Comparison of ENCODE assay signal across 1 cellular context in the genomic region with DNA sequence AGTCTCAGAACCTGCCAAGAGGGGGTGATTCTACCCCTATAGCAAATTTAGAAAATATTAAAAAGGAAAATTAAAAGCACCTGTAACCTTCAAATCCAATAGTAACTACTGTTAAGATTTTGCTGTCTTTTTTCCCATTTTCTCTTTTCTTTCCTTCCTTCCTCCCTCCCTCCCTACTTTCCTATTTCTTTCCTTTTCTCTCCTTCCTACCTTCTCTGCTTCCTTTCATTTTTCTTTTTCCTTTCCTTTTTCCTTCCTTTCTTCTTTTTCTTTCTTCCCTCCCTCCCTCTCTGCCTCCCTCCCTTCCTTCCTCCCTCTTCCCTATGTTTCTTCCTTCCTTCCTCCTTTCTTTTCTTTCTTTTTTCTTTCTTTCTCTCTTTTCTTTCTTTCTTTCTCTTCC.
TF ChIP-seq lines count a peak whose summit lies in the region.

No MANE protein-coding gene starts in this region.

TF ChIP-seq in K562, 482 proteins besides CTCF, POLR2A, EP300 and RAD21 (continued from another document):
- TF ChIP-seq CBX1 (IDR thresholded peaks at IDR 0.05; ENCODE audit: low read depth) (no peak), ESRRB (CRISPR knock-in tag; IDR thresholded peaks at IDR 0.05; ENCODE audit: borderline replicate concordance) (no peak), ZNF717 (CRISPR knock-in tag; IDR thresholded peaks at IDR 0.05) (no peak), BRF1 (IDR thresholded peaks at IDR 0.05; ENCODE audit: borderline replicate concordance, extremely low read depth, insufficient read length) (no peak), PURB (CRISPR knock-in tag; IDR thresholded peaks at IDR 0.05; ENCODE audit: low read depth) (no peak), TCF3 (CRISPR knock-in tag; IDR thresholded peaks at IDR 0.05) (no peak), PPARD (CRISPR knock-in tag; IDR thresholded peaks at IDR 0.05) (no peak), SNRNP70 (optimal IDR thresholded peaks at IDR 0.05; ENCODE audit: low read depth, low read length) (no peak), PHF21A (IDR thresholded peaks at IDR 0.05; ENCODE audit: borderline replicate concordance, low read depth) (no peak), ZNF263 (CRISPR knock-in tag; IDR thresholded peaks at IDR 0.05; ENCODE audit: borderline replicate concordance) (no peak), ARID2 (IDR thresholded peaks at IDR 0.05) (peak; percentile 58; the same call in 1 of the 2 replicates), KLF13 (tag; IDR thresholded peaks at IDR 0.05; ENCODE audit: borderline replicate concordance, low read depth) (no peak), FUS (optimal IDR thresholded peaks at IDR 0.05; ENCODE audit: low read depth, low read length) (no peak), EGR1 (conservative IDR thresholded peaks at IDR 0.05) (no peak), ZEB2 (IDR thresholded peaks at IDR 0.05) (no peak), NCOA4 (IDR thresholded peaks at IDR 0.05; ENCODE audit: partially characterized antibody) (peak; percentile 15), ARID1B (IDR thresholded peaks at IDR 0.05) (no peak), RUNX1 (IDR thresholded peaks at IDR 0.05; ENCODE audit: low read depth) (no peak), DNMT1 (IDR thresholded peaks at IDR 0.05) (no peak), KLF1 (tag; IDR thresholded peaks at IDR 0.05) (no peak), TARDBP (IDR thresholded peaks at IDR 0.05) (no peak), HNRNPLL (IDR thresholded peaks at IDR 0.05; ENCODE audit: low read depth, low read length, poor library complexity, severe bottlenecking) (no peak)
- TF ChIP-seq, protein P1, sequence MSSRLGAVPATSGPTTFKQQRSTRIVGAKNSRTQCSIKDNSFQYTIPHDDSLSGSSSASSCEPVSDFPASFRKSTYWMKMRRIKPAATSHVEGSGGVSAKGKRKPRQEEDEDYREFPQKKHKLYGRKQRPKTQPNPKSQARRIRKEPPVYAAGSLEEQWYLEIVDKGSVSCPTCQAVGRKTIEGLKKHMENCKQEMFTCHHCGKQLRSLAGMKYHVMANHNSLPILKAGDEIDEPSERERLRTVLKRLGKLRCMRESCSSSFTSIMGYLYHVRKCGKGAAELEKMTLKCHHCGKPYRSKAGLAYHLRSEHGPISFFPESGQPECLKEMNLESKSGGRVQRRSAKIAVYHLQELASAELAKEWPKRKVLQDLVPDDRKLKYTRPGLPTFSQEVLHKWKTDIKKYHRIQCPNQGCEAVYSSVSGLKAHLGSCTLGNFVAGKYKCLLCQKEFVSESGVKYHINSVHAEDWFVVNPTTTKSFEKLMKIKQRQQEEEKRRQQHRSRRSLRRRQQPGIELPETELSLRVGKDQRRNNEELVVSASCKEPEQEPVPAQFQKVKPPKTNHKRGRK (tag; IDR thresholded peaks at IDR 0.05) = peak; percentile 98
- TF ChIP-seq, protein P2, sequence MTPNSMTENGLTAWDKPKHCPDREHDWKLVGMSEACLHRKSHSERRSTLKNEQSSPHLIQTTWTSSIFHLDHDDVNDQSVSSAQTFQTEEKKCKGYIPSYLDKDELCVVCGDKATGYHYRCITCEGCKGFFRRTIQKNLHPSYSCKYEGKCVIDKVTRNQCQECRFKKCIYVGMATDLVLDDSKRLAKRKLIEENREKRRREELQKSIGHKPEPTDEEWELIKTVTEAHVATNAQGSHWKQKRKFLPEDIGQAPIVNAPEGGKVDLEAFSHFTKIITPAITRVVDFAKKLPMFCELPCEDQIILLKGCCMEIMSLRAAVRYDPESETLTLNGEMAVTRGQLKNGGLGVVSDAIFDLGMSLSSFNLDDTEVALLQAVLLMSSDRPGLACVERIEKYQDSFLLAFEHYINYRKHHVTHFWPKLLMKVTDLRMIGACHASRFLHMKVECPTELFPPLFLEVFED (CRISPR knock-in tag; conservative IDR thresholded peaks at IDR 0.05) = peak; percentile 49; the same call in 1 of the 2 replicates
- TF ChIP-seq, protein P3, sequence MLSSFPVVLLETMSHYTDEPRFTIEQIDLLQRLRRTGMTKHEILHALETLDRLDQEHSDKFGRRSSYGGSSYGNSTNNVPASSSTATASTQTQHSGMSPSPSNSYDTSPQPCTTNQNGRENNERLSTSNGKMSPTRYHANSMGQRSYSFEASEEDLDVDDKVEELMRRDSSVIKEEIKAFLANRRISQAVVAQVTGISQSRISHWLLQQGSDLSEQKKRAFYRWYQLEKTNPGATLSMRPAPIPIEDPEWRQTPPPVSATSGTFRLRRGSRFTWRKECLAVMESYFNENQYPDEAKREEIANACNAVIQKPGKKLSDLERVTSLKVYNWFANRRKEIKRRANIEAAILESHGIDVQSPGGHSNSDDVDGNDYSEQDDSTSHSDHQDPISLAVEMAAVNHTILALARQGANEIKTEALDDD (IDR thresholded peaks at IDR 0.05) = no peak
- TF ChIP-seq, protein P4, sequence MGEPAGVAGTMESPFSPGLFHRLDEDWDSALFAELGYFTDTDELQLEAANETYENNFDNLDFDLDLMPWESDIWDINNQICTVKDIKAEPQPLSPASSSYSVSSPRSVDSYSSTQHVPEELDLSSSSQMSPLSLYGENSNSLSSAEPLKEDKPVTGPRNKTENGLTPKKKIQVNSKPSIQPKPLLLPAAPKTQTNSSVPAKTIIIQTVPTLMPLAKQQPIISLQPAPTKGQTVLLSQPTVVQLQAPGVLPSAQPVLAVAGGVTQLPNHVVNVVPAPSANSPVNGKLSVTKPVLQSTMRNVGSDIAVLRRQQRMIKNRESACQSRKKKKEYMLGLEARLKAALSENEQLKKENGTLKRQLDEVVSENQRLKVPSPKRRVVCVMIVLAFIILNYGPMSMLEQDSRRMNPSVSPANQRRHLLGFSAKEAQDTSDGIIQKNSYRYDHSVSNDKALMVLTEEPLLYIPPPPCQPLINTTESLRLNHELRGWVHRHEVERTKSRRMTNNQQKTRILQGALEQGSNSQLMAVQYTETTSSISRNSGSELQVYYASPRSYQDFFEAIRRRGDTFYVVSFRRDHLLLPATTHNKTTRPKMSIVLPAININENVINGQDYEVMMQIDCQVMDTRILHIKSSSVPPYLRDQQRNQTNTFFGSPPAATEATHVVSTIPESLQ (CRISPR knock-in tag; IDR thresholded peaks at IDR 0.05) = no peak
- TF ChIP-seq, protein P5, sequence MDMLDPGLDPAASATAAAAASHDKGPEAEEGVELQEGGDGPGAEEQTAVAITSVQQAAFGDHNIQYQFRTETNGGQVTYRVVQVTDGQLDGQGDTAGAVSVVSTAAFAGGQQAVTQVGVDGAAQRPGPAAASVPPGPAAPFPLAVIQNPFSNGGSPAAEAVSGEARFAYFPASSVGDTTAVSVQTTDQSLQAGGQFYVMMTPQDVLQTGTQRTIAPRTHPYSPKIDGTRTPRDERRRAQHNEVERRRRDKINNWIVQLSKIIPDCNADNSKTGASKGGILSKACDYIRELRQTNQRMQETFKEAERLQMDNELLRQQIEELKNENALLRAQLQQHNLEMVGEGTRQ (CRISPR knock-in tag; IDR thresholded peaks at IDR 0.05) = no peak
- TF ChIP-seq, protein P6, sequence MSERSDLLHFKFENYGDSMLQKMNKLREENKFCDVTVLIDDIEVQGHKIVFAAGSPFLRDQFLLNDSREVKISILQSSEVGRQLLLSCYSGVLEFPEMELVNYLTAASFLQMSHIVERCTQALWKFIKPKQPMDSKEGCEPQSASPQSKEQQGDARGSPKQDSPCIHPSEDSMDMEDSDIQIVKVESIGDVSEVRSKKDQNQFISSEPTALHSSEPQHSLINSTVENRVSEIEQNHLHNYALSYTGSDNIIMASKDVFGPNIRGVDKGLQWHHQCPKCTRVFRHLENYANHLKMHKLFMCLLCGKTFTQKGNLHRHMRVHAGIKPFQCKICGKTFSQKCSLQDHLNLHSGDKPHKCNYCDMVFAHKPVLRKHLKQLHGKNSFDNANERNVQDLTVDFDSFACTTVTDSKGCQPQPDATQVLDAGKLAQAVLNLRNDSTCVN (CRISPR knock-in tag; IDR thresholded peaks at IDR 0.05) = 0 out of 2 replicates have a peak, but pooled peaks have one; percentile 47
- TF ChIP-seq, protein P7, sequence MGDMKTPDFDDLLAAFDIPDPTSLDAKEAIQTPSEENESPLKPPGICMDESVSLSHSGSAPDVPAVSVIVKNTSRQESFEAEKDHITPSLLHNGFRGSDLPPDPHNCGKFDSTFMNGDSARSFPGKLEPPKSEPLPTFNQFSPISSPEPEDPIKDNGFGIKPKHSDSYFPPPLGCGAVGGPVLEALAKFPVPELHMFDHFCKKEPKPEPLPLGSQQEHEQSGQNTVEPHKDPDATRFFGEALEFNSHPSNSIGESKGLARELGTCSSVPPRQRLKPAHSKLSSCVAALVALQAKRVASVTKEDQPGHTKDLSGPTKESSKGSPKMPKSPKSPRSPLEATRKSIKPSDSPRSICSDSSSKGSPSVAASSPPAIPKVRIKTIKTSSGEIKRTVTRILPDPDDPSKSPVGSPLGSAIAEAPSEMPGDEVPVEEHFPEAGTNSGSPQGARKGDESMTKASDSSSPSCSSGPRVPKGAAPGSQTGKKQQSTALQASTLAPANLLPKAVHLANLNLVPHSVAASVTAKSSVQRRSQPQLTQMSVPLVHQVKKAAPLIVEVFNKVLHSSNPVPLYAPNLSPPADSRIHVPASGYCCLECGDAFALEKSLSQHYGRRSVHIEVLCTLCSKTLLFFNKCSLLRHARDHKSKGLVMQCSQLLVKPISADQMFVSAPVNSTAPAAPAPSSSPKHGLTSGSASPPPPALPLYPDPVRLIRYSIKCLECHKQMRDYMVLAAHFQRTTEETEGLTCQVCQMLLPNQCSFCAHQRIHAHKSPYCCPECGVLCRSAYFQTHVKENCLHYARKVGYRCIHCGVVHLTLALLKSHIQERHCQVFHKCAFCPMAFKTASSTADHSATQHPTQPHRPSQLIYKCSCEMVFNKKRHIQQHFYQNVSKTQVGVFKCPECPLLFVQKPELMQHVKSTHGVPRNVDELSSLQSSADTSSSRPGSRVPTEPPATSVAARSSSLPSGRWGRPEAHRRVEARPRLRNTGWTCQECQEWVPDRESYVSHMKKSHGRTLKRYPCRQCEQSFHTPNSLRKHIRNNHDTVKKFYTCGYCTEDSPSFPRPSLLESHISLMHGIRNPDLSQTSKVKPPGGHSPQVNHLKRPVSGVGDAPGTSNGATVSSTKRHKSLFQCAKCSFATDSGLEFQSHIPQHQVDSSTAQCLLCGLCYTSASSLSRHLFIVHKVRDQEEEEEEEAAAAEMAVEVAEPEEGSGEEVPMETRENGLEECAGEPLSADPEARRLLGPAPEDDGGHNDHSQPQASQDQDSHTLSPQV (IDR thresholded peaks at IDR 0.05) = no peak
- TF ChIP-seq, protein P8, sequence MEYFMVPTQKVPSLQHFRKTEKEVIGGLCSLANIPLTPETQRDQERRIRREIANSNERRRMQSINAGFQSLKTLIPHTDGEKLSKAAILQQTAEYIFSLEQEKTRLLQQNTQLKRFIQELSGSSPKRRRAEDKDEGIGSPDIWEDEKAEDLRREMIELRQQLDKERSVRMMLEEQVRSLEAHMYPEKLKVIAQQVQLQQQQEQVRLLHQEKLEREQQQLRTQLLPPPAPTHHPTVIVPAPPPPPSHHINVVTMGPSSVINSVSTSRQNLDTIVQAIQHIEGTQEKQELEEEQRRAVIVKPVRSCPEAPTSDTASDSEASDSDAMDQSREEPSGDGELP (CRISPR knock-in tag; IDR thresholded peaks at IDR 0.05; ENCODE audit: borderline replicate concordance) = no peak
